In genomic region chr7:82578430-82578829, GRCh38 we compare ENCODE assay signal across 19 cellular contexts.
A peak's percentile ranks its signal among the peaks of the same experiment; 100 is the strongest.
DNase-seq lines count a peak whose midpoint lies in the region; ATAC-seq and TF ChIP-seq lines count a peak whose summit lies in the region.
"Had no signal": no experiment of that assay in that cellular context is flagged by ENCODE, and none has a peak within 500 bp of the region (broad histone marks: within the 10 kb centered on the region; RNA-seq: fewer than 3 reads in every experiment).

No MANE protein-coding gene starts in this region.

- H3K36me3 ChIP-seq in ACC112 (ENCODE audit: insufficient read depth, low read length) (no peaks in the 10 kb centered on the region), IMR-90 (ENCODE audit: control insufficient read depth, insufficient read depth, low read length) (no peaks in the 10 kb centered on the region)
- H3K36me3 ChIP-seq: ascending aorta, Peyer's patch had no signal

- no peak overlapping the region for H2AK9ac ChIP-seq in IMR-90 (replicated peaks; ENCODE audit: low read depth, low read length, poor library complexity)

- no peak overlapping the region for H4K91ac ChIP-seq in IMR-90 (ENCODE audit: insufficient read depth, low read depth, low read length)

- H3K23ac ChIP-seq in IMR-90 (ENCODE audit: low read depth, low read length): no peak overlapping the region

- in situ Hi-C loops in IMR-90 (cut with MboI; ENCODE audit: low sequenced_read_pairs) (loop anchor here (10.0 to 25.0 kb wide), 2 partner anchors 354 to 541 kb away; no protein-coding TSS in a partner anchor), astrocyte of the spinal cord (cut with HindIII; ENCODE audit: low sequenced_read_pairs) (no loop called here)

- no peak overlapping the region for H2BK5ac ChIP-seq in IMR-90 (ENCODE audit: low read depth, low read length, poor library complexity, severe bottlenecking)

- CTCF ChIA-PET in IMR-90 (lab: Yijun Ruan, JAX): no interaction called here

- H2BK120ac ChIP-seq in IMR-90 (ENCODE audit: low read depth, low read length): no peak overlapping the region

- H2BK20ac ChIP-seq in IMR-90 (ENCODE audit: low read depth, low read length): no peak overlapping the region

- H3K9me1 ChIP-seq in IMR-90 (ENCODE audit: insufficient read depth, low read length): no peaks in the 10 kb centered on the region

- no peak overlapping the region for H2AK5ac ChIP-seq in IMR-90 (ENCODE audit: low read depth, low read length)

- DNase-seq in IMR-90 (peak; percentile 24), astrocyte of the spinal cord (ENCODE audit: low read depth, low spot score) (peak; percentile 71), foreskin melanocyte (peak; percentile 72), hypothalamus (lab: John Stamatoyannopoulos, UW) (no peak), NCI-H146 (lab: John Stamatoyannopoulos, UW) (no peak)
- DNase-seq: activated naive CD4-positive, alpha-beta T cell treated with anti-CD3 and anti-CD28 coated beads for 36 hours; activated T-cell treated with anti-CD3 and anti-CD28 coated beads for 4 hours; effector memory CD4-positive, alpha-beta T cell; HFFc6; NCI-H1436 treated with DMSO at 0.1 percent for 48 hours; NCI-H526; Peyer's patch; stimulated activated CD4-positive, alpha-beta T cell treated with anti-CD3 and anti-CD28 coated beads, Interleukin-2, amount 100 ng/mL, for 48 hours; SW 1271 had no signal

- peak overlapping the region; percentile 42 for H3K27ac ChIP-seq in ACC112 (ENCODE audit: low read depth, low read length)
- H3K27ac ChIP-seq in IMR-90 (ENCODE audit: insufficient read depth, low read length): no peak overlapping the region
- H3K27ac ChIP-seq: ascending aorta, Peyer's patch had no signal

- H3K9me3 ChIP-seq in IMR-90 (ENCODE audit: control insufficient read depth, insufficient read depth, low read length): no peaks in the 10 kb centered on the region
- H3K9me3 ChIP-seq: ascending aorta had no signal

- H3K4ac ChIP-seq in IMR-90 (ENCODE audit: low read depth, low read length): no peak overlapping the region

- no peak for TF ChIP-seq POLR2A in IMR-90 (IDR thresholded peaks at IDR 0.05; ENCODE audit: low read depth, low read length)

- ATAC-seq in IMR-90 (ENCODE audit: low read depth) (no peak), HG02610 (IDR thresholded peaks at IDR 0.05; ENCODE audit: unreplicated experiment) (no peak), HG02678 (IDR thresholded peaks at IDR 0.05; ENCODE audit: unreplicated experiment) (no peak)
- ATAC-seq: sciatic nerve had no signal

- H3K9ac ChIP-seq in IMR-90 (ENCODE audit: low read depth, low read length): no peak overlapping the region

- peaks cover 6% of the 10 kb centered on the region for H3K4me1 ChIP-seq in ACC112 (ENCODE audit: control insufficient read depth, insufficient read depth, low read length, unreplicated experiment)
- no peaks in the 10 kb centered on the region for H3K4me1 ChIP-seq in IMR-90 (ENCODE audit: control insufficient read depth, insufficient read depth, low read length)
- H3K4me1 ChIP-seq: ascending aorta, Peyer's patch had no signal

- no peaks in the 10 kb centered on the region for H3K27me3 ChIP-seq in ACC112 (ENCODE audit: insufficient read depth, low read length)
- no peaks in the 10 kb centered on the region; the same call in 1 of the 2 replicates for H3K27me3 ChIP-seq in IMR-90 (ENCODE audit: control insufficient read depth, insufficient read depth, low read length)
- H3K27me3 ChIP-seq: ascending aorta, Peyer's patch had no signal

- H2BK15ac ChIP-seq in IMR-90 (ENCODE audit: low read depth, low read length): no peak overlapping the region

- no peak overlapping the region for H4K8ac ChIP-seq in IMR-90 (ENCODE audit: low read depth in 2 of 2, low read length in 2 of 2)

- no peaks in the 10 kb centered on the region for H4K20me1 ChIP-seq in IMR-90 (ENCODE audit: insufficient read depth, low read length)

- no peak overlapping the region for H3K4me2 ChIP-seq in IMR-90 (ENCODE audit: low read depth, low read length)

- POLR2A ChIA-PET in IMR-90 (lab: Charles Lee; ENCODE audit: unreplicated experiment): no interaction called here

- intact Hi-C loops in IMR-90 (cut with micrococcal nuclease): no loop called here

- BruUV-seq in IMR-90 (replicated peaks; lab: Mats Ljungman, UMichigan): no TSS peak

- TF ChIP-seq RAD21 in IMR-90 (IDR thresholded peaks at IDR 0.05; ENCODE audit: low read length): no peak

- no peak overlapping the region for H3K18ac ChIP-seq in IMR-90 (ENCODE audit: low read depth, low read length)

- no peak overlapping the region for H4K5ac ChIP-seq in IMR-90 (ENCODE audit: low read depth, low read length)

- dilution Hi-C loops in IMR-90 (cut with HindIII; ENCODE audit: low sequenced_read_pairs, unreplicated experiment): no loop called here

- H3K56ac ChIP-seq in IMR-90 (ENCODE audit: extremely low read depth, insufficient read depth, low read length): no peak overlapping the region

- no peaks in the 10 kb centered on the region for H3K79me1 ChIP-seq in IMR-90 (ENCODE audit: low read depth in 1 of 2, low read length in 2 of 2)

- 0% methylated on average over 1 of the region's 1 CpG; no CpG with 5 or more reads in 1 of the 2 experiments for WGBS in IMR-90 (ENCODE audit: extremely low coverage in 2 of 2, insufficient read length in 1 of 2), 2 experiments

- H3K4me3 ChIP-seq in ACC112 (ENCODE audit: low read depth, low read length) (no peak overlapping the region), IMR-90 (ENCODE audit: insufficient read depth, low read depth, low read length) (no peak overlapping the region), astrocyte of the spinal cord (ENCODE audit: low read depth, low read length) (no peak overlapping the region)
- H3K4me3 ChIP-seq: ascending aorta, Peyer's patch had no signal

- H3K14ac ChIP-seq in IMR-90 (replicated peaks; ENCODE audit: low read depth, low read length): no peak overlapping the region

- H2AFZ ChIP-seq in ACC112 (ENCODE audit: low read length, unreplicated experiment): no peak overlapping the region
- no peak overlapping the region for H2AFZ ChIP-seq in IMR-90 (replicated peaks; ENCODE audit: low read length, poor library complexity)

- no peak for TF ChIP-seq CTCF in IMR-90 (conservative IDR thresholded peaks at IDR 0.05; ENCODE audit: low read depth, low read length)
- no peak for TF ChIP-seq CTCF in astrocyte of the spinal cord (IDR thresholded peaks at IDR 0.05; ENCODE audit: low read depth, low read length)

- no peaks in the 10 kb centered on the region for H3K79me2 ChIP-seq in ACC112 (ENCODE audit: control insufficient read depth, insufficient read depth, low read length, unreplicated experiment)

TF ChIP-seq in IMR-90, 13 proteins besides CTCF, POLR2A, EP300 and RAD21:
- TF ChIP-seq USF2 (IDR thresholded peaks at IDR 0.05; ENCODE audit: low read depth, low read length): no peak
- TF ChIP-seq MAZ (IDR thresholded peaks at IDR 0.05; ENCODE audit: borderline replicate concordance, low read depth, low read length): no peak
- TF ChIP-seq MXI1 (IDR thresholded peaks at IDR 0.05; ENCODE audit: borderline replicate concordance, low read depth, low read length): no peak
- no peak for TF ChIP-seq NFE2L2 (IDR thresholded peaks at IDR 0.05; ENCODE audit: low read depth, low read length)
- no peak for TF ChIP-seq FOS (IDR thresholded peaks at IDR 0.05; ENCODE audit: low read depth, low read length)
- no peak for TF ChIP-seq RFX5 (IDR thresholded peaks at IDR 0.05; ENCODE audit: low read depth, low read length)
- TF ChIP-seq MAFK (IDR thresholded peaks at IDR 0.05; ENCODE audit: low read depth, low read length): no peak
- no peak for TF ChIP-seq CHD1 (IDR thresholded peaks at IDR 0.05; ENCODE audit: low read depth, low read length)
- TF ChIP-seq CEBPB (IDR thresholded peaks at IDR 0.05; ENCODE audit: low read depth, low read length): no peak
- no peak for TF ChIP-seq SMC3 (IDR thresholded peaks at IDR 0.05; ENCODE audit: low read depth, low read length)
- TF ChIP-seq BHLHE40 (IDR thresholded peaks at IDR 0.05; ENCODE audit: low read depth, low read length): no peak
- TF ChIP-seq, protein P1, sequence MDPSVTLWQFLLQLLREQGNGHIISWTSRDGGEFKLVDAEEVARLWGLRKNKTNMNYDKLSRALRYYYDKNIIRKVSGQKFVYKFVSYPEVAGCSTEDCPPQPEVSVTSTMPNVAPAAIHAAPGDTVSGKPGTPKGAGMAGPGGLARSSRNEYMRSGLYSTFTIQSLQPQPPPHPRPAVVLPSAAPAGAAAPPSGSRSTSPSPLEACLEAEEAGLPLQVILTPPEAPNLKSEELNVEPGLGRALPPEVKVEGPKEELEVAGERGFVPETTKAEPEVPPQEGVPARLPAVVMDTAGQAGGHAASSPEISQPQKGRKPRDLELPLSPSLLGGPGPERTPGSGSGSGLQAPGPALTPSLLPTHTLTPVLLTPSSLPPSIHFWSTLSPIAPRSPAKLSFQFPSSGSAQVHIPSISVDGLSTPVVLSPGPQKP (IDR thresholded peaks at IDR 0.05; ENCODE audit: borderline replicate concordance, low read depth, low read length): no peak
- no peak for TF ChIP-seq RCOR1 (IDR thresholded peaks at IDR 0.05; ENCODE audit: insufficient replicate concordance, low read length)
TF ChIP-seq in IMR-90: peak in this region for 0.

Comparison
In these comparisons a context has a peak if more than half of its experiments do, and no peak if none do; other contexts are left out.
1. DNase-seq: peak in IMR-90 (single experiment), astrocyte of the spinal cord (single experiment) and foreskin melanocyte (single experiment); none in hypothalamus (0 of 51) and NCI-H146 (single experiment).